In genomic region chr5:144162686-144163085, GRCh38 we compare ENCODE assay signal across 22 cellular contexts. TPM values are rescaled to one million over a fixed set of nuclear protein-coding genes. Genes with fewer than 3 reads are reported as not detected.
"Had no signal": no experiment of that assay in that cellular context is flagged by ENCODE, and none has a peak within 500 bp of the region (broad histone marks: within the 10 kb centered on the region; RNA-seq: fewer than 3 reads in every experiment).

No MANE protein-coding gene starts in this region.

- H3K4me1 Mint-ChIP-seq: activated B cell treated with CpG ODN at 0.5 μM for 24 hours, neural progenitor cell had no signal

- H3K27ac Mint-ChIP-seq: activated B cell treated with CpG ODN at 0.5 μM for 24 hours; activated CD8-positive, alpha-beta memory T cell treated with anti-CD3 and anti-CD28 coated beads, Interleukin-2, amount 10 ng/mL, durations not matched to agents 7 days and 5 days; activated CD8-positive, alpha-beta T cell treated with anti-CD3 and anti-CD28 coated beads, Interleukin-2, amount 10 ng/mL, durations not matched to agents 7 days and 5 days; neural progenitor cell; T-helper 2 cell treated with Interferon-gamma antibody and Interleukin-4, amounts not matched to agents 5 μg/mL and 100 μg/mL, for 36 hours had no signal

- H3K4me1 ChIP-seq: neural progenitor cell, right atrium auricular region, suprapubic skin had no signal

- H3K9me3 Mint-ChIP-seq: activated B cell treated with CpG ODN at 0.5 μM for 24 hours; effector memory CD8-positive, alpha-beta T cell; natural killer cell; neural progenitor cell; T-helper 2 cell treated with Interferon-gamma antibody and Interleukin-4, amounts not matched to agents 5 μg/mL and 100 μg/mL, for 36 hours had no signal

- DNase-seq: activated B cell treated with CpG ODN at 0.5 μM for 24 hours; activated CD8-positive, alpha-beta memory T cell treated with anti-CD3 and anti-CD28 coated beads, Interleukin-2, amount 10 ng/mL, durations not matched to agents 7 days and 5 days; activated CD8-positive, alpha-beta T cell treated with anti-CD3 and anti-CD28 coated beads, Interleukin-2, amount 10 ng/mL, durations not matched to agents 7 days and 5 days; activated gamma-delta T cell treated with Interleukin-2 at 50 U/mL for 16 hours; activated naive CD4-positive, alpha-beta T cell treated with anti-CD3 and anti-CD28 coated beads, Interleukin-2, amount 50 U/mL, for 16 hours; amygdala; effector memory CD8-positive, alpha-beta T cell; foreskin keratinocyte; heart left ventricle; left lung; mesendoderm; natural killer cell; occipital lobe; spleen; stimulated activated naive CD4-positive, alpha-beta T cell; tibial artery had no signal

- H3K27me3 ChIP-seq: foreskin keratinocyte, heart left ventricle, left lung, neural progenitor cell, right atrium auricular region, spleen, suprapubic skin, tibial artery had no signal

- ATAC-seq: activated CD8-positive, alpha-beta memory T cell treated with anti-CD3 and anti-CD28 coated beads, Interleukin-2, amount 10 ng/mL, durations not matched to agents 7 days and 5 days; activated CD8-positive, alpha-beta T cell treated with anti-CD3 and anti-CD28 coated beads, Interleukin-2, amount 10 ng/mL, durations not matched to agents 7 days and 5 days; effector memory CD8-positive, alpha-beta T cell; foreskin keratinocyte; heart left ventricle; left lung; natural killer cell had no signal

- H3K4me3 Mint-ChIP-seq: activated B cell treated with CpG ODN at 0.5 μM for 24 hours; activated CD8-positive, alpha-beta memory T cell treated with anti-CD3 and anti-CD28 coated beads, Interleukin-2, amount 10 ng/mL, durations not matched to agents 7 days and 5 days; activated CD8-positive, alpha-beta T cell treated with anti-CD3 and anti-CD28 coated beads, Interleukin-2, amount 10 ng/mL, durations not matched to agents 7 days and 5 days; effector memory CD8-positive, alpha-beta T cell; natural killer cell; neural progenitor cell; T-helper 2 cell treated with Interferon-gamma antibody and Interleukin-4, amounts not matched to agents 5 μg/mL and 100 μg/mL, for 36 hours had no signal

- H3K27ac ChIP-seq: coronary artery, foreskin keratinocyte, heart left ventricle, left lung, neural progenitor cell, right atrium auricular region, spleen, suprapubic skin, tibial artery had no signal

- H3K4me3 ChIP-seq: coronary artery, heart left ventricle, left lung, lung, neural progenitor cell, right atrium auricular region, spleen, suprapubic skin, tibial artery had no signal

- H3K27me3 Mint-ChIP-seq: activated B cell treated with CpG ODN at 0.5 μM for 24 hours; activated CD8-positive, alpha-beta memory T cell treated with anti-CD3 and anti-CD28 coated beads, Interleukin-2, amount 10 ng/mL, durations not matched to agents 7 days and 5 days; effector memory CD8-positive, alpha-beta T cell had no signal

- H3K9me3 ChIP-seq: heart left ventricle, left lung, right atrium auricular region, spleen, suprapubic skin, tibial artery had no signal

RNA-seq across cellular contexts. Expression of gene KCTD16, which starts 8.0 kb away (rescaled TPM):
- total RNA-seq: activated B cell treated with CpG ODN at 0.5 μM for 24 hours had no signal
